Comparison of ENCODE assay signal across 1 cellular context in genomic region chr1:17763995-17764394, GRCh38.
TF ChIP-seq lines count a peak whose summit lies in the region.

No MANE protein-coding gene starts in this region.

TF ChIP-seq in GM23338, 12 proteins besides CTCF, POLR2A, EP300 and RAD21 (continued from another document):
- TF ChIP-seq, protein P1, sequence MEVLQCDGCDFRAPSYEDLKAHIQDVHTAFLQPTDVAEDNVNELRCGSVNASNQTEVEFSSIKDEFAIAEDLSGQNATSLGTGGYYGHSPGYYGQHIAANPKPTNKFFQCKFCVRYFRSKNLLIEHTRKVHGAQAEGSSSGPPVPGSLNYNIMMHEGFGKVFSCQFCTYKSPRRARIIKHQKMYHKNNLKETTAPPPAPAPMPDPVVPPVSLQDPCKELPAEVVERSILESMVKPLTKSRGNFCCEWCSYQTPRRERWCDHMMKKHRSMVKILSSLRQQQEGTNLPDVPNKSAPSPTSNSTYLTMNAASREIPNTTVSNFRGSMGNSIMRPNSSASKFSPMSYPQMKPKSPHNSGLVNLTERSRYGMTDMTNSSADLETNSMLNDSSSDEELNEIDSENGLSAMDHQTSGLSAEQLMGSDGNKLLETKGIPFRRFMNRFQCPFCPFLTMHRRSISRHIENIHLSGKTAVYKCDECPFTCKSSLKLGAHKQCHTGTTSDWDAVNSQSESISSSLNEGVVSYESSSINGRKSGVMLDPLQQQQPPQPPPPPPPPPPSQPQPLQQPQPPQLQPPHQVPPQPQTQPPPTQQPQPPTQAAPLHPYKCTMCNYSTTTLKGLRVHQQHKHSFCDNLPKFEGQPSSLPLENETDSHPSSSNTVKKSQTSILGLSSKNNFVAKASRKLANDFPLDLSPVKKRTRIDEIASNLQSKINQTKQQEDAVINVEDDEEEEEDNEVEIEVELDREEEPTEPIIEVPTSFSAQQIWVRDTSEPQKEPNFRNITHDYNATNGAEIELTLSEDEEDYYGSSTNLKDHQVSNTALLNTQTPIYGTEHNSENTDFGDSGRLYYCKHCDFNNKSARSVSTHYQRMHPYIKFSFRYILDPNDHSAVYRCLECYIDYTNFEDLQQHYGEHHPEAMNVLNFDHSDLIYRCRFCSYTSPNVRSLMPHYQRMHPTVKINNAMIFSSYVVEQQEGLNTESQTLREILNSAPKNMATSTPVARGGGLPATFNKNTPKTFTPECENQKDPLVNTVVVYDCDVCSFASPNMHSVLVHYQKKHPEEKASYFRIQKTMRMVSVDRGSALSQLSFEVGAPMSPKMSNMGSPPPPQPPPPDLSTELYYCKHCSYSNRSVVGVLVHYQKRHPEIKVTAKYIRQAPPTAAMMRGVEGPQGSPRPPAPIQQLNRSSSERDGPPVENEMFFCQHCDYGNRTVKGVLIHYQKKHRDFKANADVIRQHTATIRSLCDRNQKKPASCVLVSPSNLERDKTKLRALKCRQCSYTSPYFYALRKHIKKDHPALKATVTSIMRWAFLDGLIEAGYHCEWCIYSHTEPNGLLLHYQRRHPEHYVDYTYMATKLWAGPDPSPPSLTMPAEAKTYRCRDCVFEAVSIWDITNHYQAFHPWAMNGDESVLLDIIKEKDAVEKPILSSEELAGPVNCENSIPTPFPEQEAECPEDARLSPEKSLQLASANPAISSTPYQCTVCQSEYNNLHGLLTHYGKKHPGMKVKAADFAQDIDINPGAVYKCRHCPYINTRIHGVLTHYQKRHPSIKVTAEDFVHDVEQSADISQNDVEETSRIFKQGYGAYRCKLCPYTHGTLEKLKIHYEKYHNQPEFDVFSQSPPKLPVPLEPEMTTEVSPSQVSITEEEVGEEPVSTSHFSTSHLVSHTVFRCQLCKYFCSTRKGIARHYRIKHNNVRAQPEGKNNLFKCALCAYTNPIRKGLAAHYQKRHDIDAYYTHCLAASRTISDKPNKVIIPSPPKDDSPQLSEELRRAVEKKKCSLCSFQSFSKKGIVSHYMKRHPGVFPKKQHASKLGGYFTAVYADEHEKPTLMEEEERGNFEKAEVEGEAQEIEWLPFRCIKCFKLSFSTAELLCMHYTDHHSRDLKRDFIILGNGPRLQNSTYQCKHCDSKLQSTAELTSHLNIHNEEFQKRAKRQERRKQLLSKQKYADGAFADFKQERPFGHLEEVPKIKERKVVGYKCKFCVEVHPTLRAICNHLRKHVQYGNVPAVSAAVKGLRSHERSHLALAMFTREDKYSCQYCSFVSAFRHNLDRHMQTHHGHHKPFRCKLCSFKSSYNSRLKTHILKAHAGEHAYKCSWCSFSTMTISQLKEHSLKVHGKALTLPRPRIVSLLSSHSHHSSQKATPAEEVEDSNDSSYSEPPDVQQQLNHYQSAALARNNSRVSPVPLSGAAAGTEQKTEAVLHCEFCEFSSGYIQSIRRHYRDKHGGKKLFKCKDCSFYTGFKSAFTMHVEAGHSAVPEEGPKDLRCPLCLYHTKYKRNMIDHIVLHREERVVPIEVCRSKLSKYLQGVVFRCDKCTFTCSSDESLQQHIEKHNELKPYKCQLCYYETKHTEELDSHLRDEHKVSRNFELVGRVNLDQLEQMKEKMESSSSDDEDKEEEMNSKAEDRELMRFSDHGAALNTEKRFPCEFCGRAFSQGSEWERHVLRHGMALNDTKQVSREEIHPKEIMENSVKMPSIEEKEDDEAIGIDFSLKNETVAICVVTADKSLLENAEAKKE (CRISPR knock-in tag; IDR thresholded peaks at IDR 0.05) = no peak
- TF ChIP-seq JUNB (IDR thresholded peaks at IDR 0.05; ENCODE audit: unreplicated experiment) = no peak
- no peak for TF ChIP-seq POLR2AphosphoS5 (IDR thresholded peaks at IDR 0.05; ENCODE audit: low read depth)
- TF ChIP-seq, protein P2, sequence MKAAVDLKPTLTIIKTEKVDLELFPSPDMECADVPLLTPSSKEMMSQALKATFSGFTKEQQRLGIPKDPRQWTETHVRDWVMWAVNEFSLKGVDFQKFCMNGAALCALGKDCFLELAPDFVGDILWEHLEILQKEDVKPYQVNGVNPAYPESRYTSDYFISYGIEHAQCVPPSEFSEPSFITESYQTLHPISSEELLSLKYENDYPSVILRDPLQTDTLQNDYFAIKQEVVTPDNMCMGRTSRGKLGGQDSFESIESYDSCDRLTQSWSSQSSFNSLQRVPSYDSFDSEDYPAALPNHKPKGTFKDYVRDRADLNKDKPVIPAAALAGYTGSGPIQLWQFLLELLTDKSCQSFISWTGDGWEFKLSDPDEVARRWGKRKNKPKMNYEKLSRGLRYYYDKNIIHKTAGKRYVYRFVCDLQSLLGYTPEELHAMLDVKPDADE (IDR thresholded peaks at IDR 0.05) = no peak
- no peak for TF ChIP-seq ZNF331 (CRISPR knock-in tag; IDR thresholded peaks at IDR 0.05; ENCODE audit: low read depth)
- TF ChIP-seq NANOG (IDR thresholded peaks at IDR 0.05; ENCODE audit: borderline replicate concordance) = no peak
- TF ChIP-seq, protein P3, sequence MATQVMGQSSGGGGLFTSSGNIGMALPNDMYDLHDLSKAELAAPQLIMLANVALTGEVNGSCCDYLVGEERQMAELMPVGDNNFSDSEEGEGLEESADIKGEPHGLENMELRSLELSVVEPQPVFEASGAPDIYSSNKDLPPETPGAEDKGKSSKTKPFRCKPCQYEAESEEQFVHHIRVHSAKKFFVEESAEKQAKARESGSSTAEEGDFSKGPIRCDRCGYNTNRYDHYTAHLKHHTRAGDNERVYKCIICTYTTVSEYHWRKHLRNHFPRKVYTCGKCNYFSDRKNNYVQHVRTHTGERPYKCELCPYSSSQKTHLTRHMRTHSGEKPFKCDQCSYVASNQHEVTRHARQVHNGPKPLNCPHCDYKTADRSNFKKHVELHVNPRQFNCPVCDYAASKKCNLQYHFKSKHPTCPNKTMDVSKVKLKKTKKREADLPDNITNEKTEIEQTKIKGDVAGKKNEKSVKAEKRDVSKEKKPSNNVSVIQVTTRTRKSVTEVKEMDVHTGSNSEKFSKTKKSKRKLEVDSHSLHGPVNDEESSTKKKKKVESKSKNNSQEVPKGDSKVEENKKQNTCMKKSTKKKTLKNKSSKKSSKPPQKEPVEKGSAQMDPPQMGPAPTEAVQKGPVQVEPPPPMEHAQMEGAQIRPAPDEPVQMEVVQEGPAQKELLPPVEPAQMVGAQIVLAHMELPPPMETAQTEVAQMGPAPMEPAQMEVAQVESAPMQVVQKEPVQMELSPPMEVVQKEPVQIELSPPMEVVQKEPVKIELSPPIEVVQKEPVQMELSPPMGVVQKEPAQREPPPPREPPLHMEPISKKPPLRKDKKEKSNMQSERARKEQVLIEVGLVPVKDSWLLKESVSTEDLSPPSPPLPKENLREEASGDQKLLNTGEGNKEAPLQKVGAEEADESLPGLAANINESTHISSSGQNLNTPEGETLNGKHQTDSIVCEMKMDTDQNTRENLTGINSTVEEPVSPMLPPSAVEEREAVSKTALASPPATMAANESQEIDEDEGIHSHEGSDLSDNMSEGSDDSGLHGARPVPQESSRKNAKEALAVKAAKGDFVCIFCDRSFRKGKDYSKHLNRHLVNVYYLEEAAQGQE (IDR thresholded peaks at IDR 0.05; ENCODE audit: unreplicated experiment) = no peak
